Comparison of ENCODE assay signal across 9 cellular contexts in genomic region chr20:32535316-32535952, GRCh38. TPM values are rescaled to one million over a fixed set of nuclear protein-coding genes. Genes with fewer than 3 reads are reported as not detected.
DNase-seq lines count a peak whose midpoint lies in the region; ATAC-seq and TF ChIP-seq lines count a peak whose summit lies in the region.
"Had no signal": no experiment of that assay in that cellular context is flagged by ENCODE, and none has a peak within 500 bp of the region (broad histone marks: within the 10 kb centered on the region; RNA-seq: fewer than 3 reads in every experiment).

No MANE protein-coding gene starts in this region.

- no TSS peak for BruUV-seq in OCI-LY7 (replicated peaks; lab: Mats Ljungman, UMichigan)

- POLR2A ChIA-PET in OCI-LY7 (lab: Charles Lee) = interaction anchor here (0.6 to 1.2 kb wide), 8 partner anchors 31 to 270 kb away, joined by 3 to 8 read pairs (median 4); partner anchors contain the start of gene C20orf203

- peak overlapping the region; percentile 53; the same call in 1 of the 2 replicates for H2AFZ ChIP-seq in OCI-LY7 (ENCODE audit: low read length)

- CTCF ChIA-PET in OCI-LY7 (lab: Charles Lee; ENCODE audit: unreplicated experiment) = interaction anchor here (0.6 kb wide), 1 partner anchor 357 kb away, joined by 3 read pairs; no protein-coding TSS in a partner anchor

- H3K4me3 ChIP-seq in left ventricle myocardium inferior (peak overlapping the region; percentile 70), OCI-LY7 (ENCODE audit: low read depth, low read length, poor library complexity, severe bottlenecking) (peak overlapping the region; percentile 64), thymus (ENCODE audit: low read length) (peak overlapping the region; percentile 69)
- H3K4me3 ChIP-seq in effector memory CD4-positive, alpha-beta T cell (ENCODE audit: insufficient read depth, low read depth, low read length, poor library complexity, severe bottlenecking) = peak overlapping the region; percentile 49

- ATAC-seq in left cardiac atrium (no peak), GM18870 (IDR thresholded peaks at IDR 0.05; ENCODE audit: unreplicated experiment) (no peak), GM19463 (IDR thresholded peaks at IDR 0.05; ENCODE audit: unreplicated experiment) (no peak)

- H3K4me2 ChIP-seq in OCI-LY7 (ENCODE audit: low read length) = peak overlapping the region; percentile 74

- DNase-seq in left ventricle myocardium inferior (no peak), left cardiac atrium (no peak), OCI-LY7 (ENCODE audit: low spot score) (peak; percentile 33), kidney glomerular epithelial cell (lab: John Stamatoyannopoulos, UW) (no peak)
- peak in 1 of 3 donors; percentile 30 for DNase-seq in effector memory CD4-positive, alpha-beta T cell

- no peaks in the 10 kb centered on the region for H3K9me2 ChIP-seq in OCI-LY7 (ENCODE audit: insufficient read depth, low read length)

- TF ChIP-seq CTCF in left ventricle myocardium inferior (IDR thresholded peaks at IDR 0.05; ENCODE audit: borderline replicate concordance) (no peak), OCI-LY7 (conservative IDR thresholded peaks at IDR 0.05; ENCODE audit: low read length) (0 out of 2 replicates have a peak, but pooled peaks have one; percentile 8)

- intact Hi-C loops in left ventricle myocardium inferior (cut with micrococcal nuclease) (no loop called here), left cardiac atrium (cut with DNase I) (loop anchor here in 1 of 2 donors (5.0 kb wide), 1 partner anchor 47 kb away; no protein-coding TSS in a partner anchor), OCI-LY7 (cut with micrococcal nuclease; ENCODE audit: unreplicated experiment) (no loop called here)

- peaks cover 26% of the 10 kb centered on the region for H3K4me1 ChIP-seq in left ventricle myocardium inferior
- H3K4me1 ChIP-seq in OCI-LY7 (ENCODE audit: insufficient read depth, low read length, poor library complexity, severe bottlenecking) = peaks cover 58% of the 10 kb centered on the region
- peaks cover 72% of the 10 kb centered on the region for H3K4me1 ChIP-seq in effector memory CD4-positive, alpha-beta T cell (ENCODE audit: control insufficient read depth, insufficient read depth, low read length, poor library complexity, severe bottlenecking)
- peaks cover 74% of the 10 kb centered on the region for H3K4me1 ChIP-seq in thymus (ENCODE audit: control insufficient read depth, insufficient read depth, low read length)

- H3K9me3 ChIP-seq in left ventricle myocardium inferior (replicated peaks) (no peaks in the 10 kb centered on the region), OCI-LY7 (ENCODE audit: low read length) (no peaks in the 10 kb centered on the region), thymus (ENCODE audit: control insufficient read depth) (no peaks in the 10 kb centered on the region)
- H3K9me3 ChIP-seq in effector memory CD4-positive, alpha-beta T cell (ENCODE audit: control insufficient read depth, low read length) = no peaks in the 10 kb centered on the region

- H3K79me2 ChIP-seq in OCI-LY7 (ENCODE audit: insufficient read depth, low read depth, low read length) = no peaks in the 10 kb centered on the region

- H3K36me3 ChIP-seq in left ventricle myocardium inferior = no peaks in the 10 kb centered on the region
- no peaks in the 10 kb centered on the region for H3K36me3 ChIP-seq in OCI-LY7 (ENCODE audit: insufficient read depth, low read length)
- H3K36me3 ChIP-seq in effector memory CD4-positive, alpha-beta T cell (ENCODE audit: control insufficient read depth, insufficient read depth, low read length) = no peaks in the 10 kb centered on the region
- no peaks in the 10 kb centered on the region for H3K36me3 ChIP-seq in thymus (ENCODE audit: control insufficient read depth, insufficient read depth)
- H3K36me3 ChIP-seq: cardiac muscle cell had no signal

- H3K27ac ChIP-seq in left ventricle myocardium inferior (replicated peaks) = no peak overlapping the region
- peak overlapping the region; percentile 70 for H3K27ac ChIP-seq in OCI-LY7 (ENCODE audit: low read depth, low read length, poor library complexity, severe bottlenecking)
- peak overlapping the region; percentile 90 for H3K27ac ChIP-seq in effector memory CD4-positive, alpha-beta T cell (ENCODE audit: insufficient read depth, low read length, poor library complexity, severe bottlenecking)
- peak overlapping the region; percentile 100 for H3K27ac ChIP-seq in thymus (ENCODE audit: low read depth)
- H3K27ac ChIP-seq: cardiac muscle cell had no signal

- H3K27me3 ChIP-seq in left ventricle myocardium inferior (ENCODE audit: low read depth) (peaks cover 22% of the 10 kb centered on the region), thymus (ENCODE audit: control insufficient read depth, insufficient read depth) (no peaks in the 10 kb centered on the region)
- H3K27me3 ChIP-seq in effector memory CD4-positive, alpha-beta T cell (replicated peaks; ENCODE audit: control insufficient read depth, insufficient read depth, low read length, poor library complexity, severe bottlenecking) = no peaks in the 10 kb centered on the region
- H3K27me3 ChIP-seq: cardiac muscle cell had no signal

- no peaks in the 10 kb centered on the region for H4K20me1 ChIP-seq in OCI-LY7 (ENCODE audit: insufficient read depth, low read length)

- 18% methylated on average over 18 of the region's 18 CpGs for WGBS in thymus

RNA-seq across cellular contexts. Expression of gene NOL4L, which starts 49.7 kb away (rescaled TPM):
- total RNA-seq in left ventricle myocardium inferior = 5.6 TPM
- total RNA-seq in left cardiac atrium = 1 to 10 TPM; 8.5 to 9.7 TPM
- total RNA-seq in OCI-LY7 (2014; rRNA removed; shearing (Covaris generic)) = 1.5 and 4.2 TPM in 2 replicates
- 3.3 and 3.9 TPM in 2 replicates for total RNA-seq in OCI-LY7 (2022)
- 14.1 TPM for polyA plus RNA-seq in thymus
